ENCODE assay signal across 8 cellular contexts in genomic region chr11:4393209-4394196, GRCh38. TPM values are rescaled to one million over a fixed set of nuclear protein-coding genes. Genes with fewer than 3 reads are reported as not detected.
A peak's percentile ranks its signal among the peaks of the same experiment; 100 is the strongest.
DNase-seq lines count a peak whose midpoint lies in the region; ATAC-seq and TF ChIP-seq lines count a peak whose summit lies in the region.

Gene TRIM21 (minus strand): TSS chr11:4393702. CDS start chr11:4390409, 3,293 bp downstream.

- H3K36me3 ChIP-seq in ACC112 (ENCODE audit: insufficient read depth, low read length) (peaks cover 29% of the 10 kb centered on the region; the same call in 1 of the 2 replicates), liver (ENCODE audit: control insufficient read depth in 4 of 4, insufficient read depth in 3 of 4, low read depth in 1 of 4, low read length in 3 of 4) (peaks cover 0 to 15% (median 15%) of the 10 kb centered on the region in 4 donors)

- TF ChIP-seq POLR2A in GM18526 (IDR thresholded peaks at IDR 0.05; ENCODE audit: extremely low read depth, insufficient read length): peak; percentile 58

- DNase-seq in NCI-H510A treated with DMSO at 0.1 percent for 48 hours (lab: John Stamatoyannopoulos, UW): peak; percentile 69
- DNase-seq in activated CD4-positive, alpha-beta T cell treated with anti-CD3 and anti-CD28 coated beads, Interleukin-2, amount 50 U/mL, for 1 hour: peak; percentile 86
- DNase-seq in dorsolateral prefrontal cortex: peak; percentile 12 to 67 (median 57)
- peak; percentile 88 for DNase-seq in stimulated activated CD4-positive, alpha-beta T cell treated with anti-CD3 and anti-CD28 coated beads, Interleukin-4, amount 100 ng/mL, for 24 hours

- peak within 1 kb of the TSS; percentile 34 for H3K27ac ChIP-seq in ACC112 (ENCODE audit: low read depth, low read length)
- peak within 1 kb of the TSS in 24 of 59 donors; percentile 19 to 83 (median 61) for H3K27ac ChIP-seq in dorsolateral prefrontal cortex
- peak within 1 kb of the TSS; percentile 78 to 86 for H3K27ac ChIP-seq in liver (ENCODE audit: low read depth in 1 of 2, low read length in 2 of 2)

- H3K4me1 ChIP-seq in ACC112 (ENCODE audit: control insufficient read depth, insufficient read depth, low read length, unreplicated experiment) (peaks cover 15% of the 10 kb centered on the region), liver (ENCODE audit: control insufficient read depth in 4 of 4, insufficient read depth in 4 of 4, low read length in 3 of 4) (peaks cover 3 to 8% (median 5%) of the 10 kb centered on the region in 4 donors)

- peak in 1 of 2 donors; percentile 49 for TF ChIP-seq RAD21 in liver (IDR thresholded peaks at IDR 0.05)

- 14% methylated on average over 24 of the region's 24 CpGs for WGBS in liver

- peaks cover 33% of the 10 kb centered on the region for H3K79me2 ChIP-seq in ACC112 (ENCODE audit: control insufficient read depth, insufficient read depth, low read length, unreplicated experiment)

- H3K9me3 ChIP-seq in liver (ENCODE audit: control insufficient read depth in 4 of 4, low read length in 3 of 4): no peaks in the 10 kb centered on the region

- H3K4me3 ChIP-seq in ACC112 (ENCODE audit: low read depth, low read length) (peak within 1 kb of the TSS; percentile 94), dorsolateral prefrontal cortex (peak within 1 kb of the TSS; percentile 44 to 93 (median 76)), liver (ENCODE audit: low read depth in 1 of 3, low read length in 3 of 3) (peak within 1 kb of the TSS; percentile 89 to 98 (median 91))

- ATAC-seq in HG03066 (IDR thresholded peaks at IDR 0.05; ENCODE audit: low read depth, unreplicated experiment): peak; percentile 100

- intact Hi-C loops in dorsolateral prefrontal cortex (cut with DNase I): no loop called here

- H2AFZ ChIP-seq in ACC112 (ENCODE audit: low read length, unreplicated experiment): peak within 1 kb of the TSS; percentile 91

- no peaks in the 10 kb centered on the region for H3K27me3 ChIP-seq in ACC112 (ENCODE audit: insufficient read depth, low read length)
- no peaks in the 10 kb centered on the region for H3K27me3 ChIP-seq in dorsolateral prefrontal cortex
- H3K27me3 ChIP-seq in liver (ENCODE audit: control insufficient read depth in 4 of 4, insufficient read depth in 4 of 4, low read length in 3 of 4): no peaks in the 10 kb centered on the region

- H3K9ac ChIP-seq in liver (ENCODE audit: low read depth in 1 of 2, low read length in 2 of 2): peak within 1 kb of the TSS; percentile 76 to 78

- TF ChIP-seq CTCF in dorsolateral prefrontal cortex (IDR thresholded peaks at IDR 0.05 in 54 of 56, conservative IDR thresholded peaks at IDR 0.05 in 2 of 56; ENCODE audit: low read depth in 1 of 56, partially characterized antibody in 56 of 56) (no peak), liver (IDR thresholded peaks at IDR 0.05; ENCODE audit: low read depth, low read length, missing input control) (no peak)

TF ChIP-seq in liver, 16 proteins besides CTCF, POLR2A, EP300 and RAD21:
- peak; percentile 30 for TF ChIP-seq NR2F2 (IDR thresholded peaks at IDR 0.05)
- TF ChIP-seq RXRA (IDR thresholded peaks at IDR 0.05): peak; percentile 44 to 45
- TF ChIP-seq FOXA2 (IDR thresholded peaks at IDR 0.05): no peak
- no peak for TF ChIP-seq TAF1 (conservative IDR thresholded peaks at IDR 0.05)
- no peak for TF ChIP-seq HNF4G (IDR thresholded peaks at IDR 0.05)
- TF ChIP-seq EGR1 (IDR thresholded peaks at IDR 0.05; ENCODE audit: low read depth in 2 of 2): peak in 1 of 2 donors; percentile 48
- peak; percentile 11 to 24 for TF ChIP-seq HNF4A (conservative IDR thresholded peaks at IDR 0.05)
- TF ChIP-seq, protein P1, sequence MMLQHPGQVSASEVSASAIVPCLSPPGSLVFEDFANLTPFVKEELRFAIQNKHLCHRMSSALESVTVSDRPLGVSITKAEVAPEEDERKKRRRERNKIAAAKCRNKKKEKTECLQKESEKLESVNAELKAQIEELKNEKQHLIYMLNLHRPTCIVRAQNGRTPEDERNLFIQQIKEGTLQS (IDR thresholded peaks at IDR 0.05): no peak
- TF ChIP-seq GABPA (IDR thresholded peaks at IDR 0.05 in 1 of 2, conservative IDR thresholded peaks at IDR 0.05 in 1 of 2): peak in 1 of 2 donors; percentile 47
- no peak for TF ChIP-seq ZBTB33 (IDR thresholded peaks at IDR 0.05)
- peak; percentile 56 for TF ChIP-seq SP1 (IDR thresholded peaks at IDR 0.05)
- TF ChIP-seq YY1 (IDR thresholded peaks at IDR 0.05): peak; percentile 25
- no peak for TF ChIP-seq REST (IDR thresholded peaks at IDR 0.05)

RNA-seq across cellular contexts. Expression of gene TRIM21, which starts in this region (rescaled TPM):
- total RNA-seq in dorsolateral prefrontal cortex (10 to 100 TPM in 3 of 120 experiments, 1 to 10 TPM in 117; 1.4 to 15.4 (median 4.5) TPM), liver (10 to 100 TPM; 11.5 to 14.9 TPM)
- polyA plus RNA-seq in liver: 10 to 100 TPM in 1 of 2 donors, 1 to 10 TPM in 1; 8.0 to 13.4 TPM
